Comparison of ENCODE assay signal across 1 cellular context in the genomic region with DNA sequence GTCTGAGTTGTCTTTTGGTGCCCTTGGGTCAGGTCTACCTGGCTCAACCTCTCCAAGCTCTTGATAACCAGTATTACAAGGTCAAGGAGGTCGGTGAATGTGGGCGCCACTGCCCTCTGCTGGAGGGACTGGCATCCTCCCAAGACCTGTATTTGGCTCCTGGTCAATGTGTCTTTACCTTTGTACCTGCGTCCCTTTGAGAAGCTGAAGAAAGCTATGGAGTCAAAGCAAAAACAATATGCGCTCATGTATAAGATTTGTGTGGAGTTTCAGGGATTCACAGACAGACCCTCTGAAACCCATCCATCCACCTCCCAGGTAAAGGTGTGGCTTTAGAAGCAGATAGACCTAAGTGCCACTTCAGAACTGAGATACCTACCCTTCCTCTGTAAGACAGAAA.
A peak's percentile ranks its signal among the peaks of the same experiment; 100 is the strongest.
TF ChIP-seq lines count a peak whose summit lies in the region.

No MANE protein-coding gene starts in this region.

TF ChIP-seq in K562, 482 proteins besides CTCF, POLR2A, EP300 and RAD21 (continued from another document and continues in another):
- TF ChIP-seq, protein P1, sequence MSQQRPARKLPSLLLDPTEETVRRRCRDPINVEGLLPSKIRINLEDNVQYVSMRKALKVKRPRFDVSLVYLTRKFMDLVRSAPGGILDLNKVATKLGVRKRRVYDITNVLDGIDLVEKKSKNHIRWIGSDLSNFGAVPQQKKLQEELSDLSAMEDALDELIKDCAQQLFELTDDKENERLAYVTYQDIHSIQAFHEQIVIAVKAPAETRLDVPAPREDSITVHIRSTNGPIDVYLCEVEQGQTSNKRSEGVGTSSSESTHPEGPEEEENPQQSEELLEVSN (IDR thresholded peaks at IDR 0.05; ENCODE audit: borderline replicate concordance in 1 of 2, extremely low read depth in 1 of 2, insufficient read depth in 1 of 2, insufficient read length in 1 of 2, low read depth in 1 of 2, low read length in 1 of 2, poor library complexity in 1 of 2, severe bottlenecking in 1 of 2), result no peak
- TF ChIP-seq HIVEP1 (CRISPR knock-in tag; IDR thresholded peaks at IDR 0.05) (no peak), ETV5 (CRISPR knock-in tag; IDR thresholded peaks at IDR 0.05; ENCODE audit: low read depth) (no peak), PTRF (tag; IDR thresholded peaks at IDR 0.05) (no peak), MED1 (CRISPR knock-in tag; IDR thresholded peaks at IDR 0.05; ENCODE audit: borderline replicate concordance) (no peak), SOX6 (IDR thresholded peaks at IDR 0.05) (peak; percentile 22; the same call in 1 of the 2 replicates), NCOR1 (IDR thresholded peaks at IDR 0.05) (no peak), PHF21A (IDR thresholded peaks at IDR 0.05; ENCODE audit: borderline replicate concordance, low read depth) (no peak), TBP (optimal IDR thresholded peaks at IDR 0.05; ENCODE audit: low read depth, low read length) (no peak), FOXA1 (IDR thresholded peaks at IDR 0.05; ENCODE audit: borderline replicate concordance) (no peak), NUFIP1 (IDR thresholded peaks at IDR 0.05; ENCODE audit: partially characterized antibody) (no peak), ETV1 (tag; conservative IDR thresholded peaks at IDR 0.05; ENCODE audit: low read depth) (no peak), PURB (CRISPR knock-in tag; IDR thresholded peaks at IDR 0.05; ENCODE audit: low read depth) (no peak), RBM22 (IDR thresholded peaks at IDR 0.05; ENCODE audit: low read depth, low read length, poor library complexity, severe bottlenecking) (no peak), SIX5 (IDR thresholded peaks at IDR 0.05; ENCODE audit: borderline replicate concordance in 1 of 2, insufficient read depth in 1 of 2, low read depth in 1 of 2, low read length in 2 of 2) (no peak), ELF2 (CRISPR knock-in tag; IDR thresholded peaks at IDR 0.05) (no peak), HNRNPH1 (optimal IDR thresholded peaks at IDR 0.05; ENCODE audit: low read depth, low read length) (no peak), CHD1 (IDR thresholded peaks at IDR 0.05; ENCODE audit: low read length) (no peak), HDAC3 (IDR thresholded peaks at IDR 0.05; ENCODE audit: borderline replicate concordance, partially characterized antibody) (no peak), ARNT (IDR thresholded peaks at IDR 0.05) (no peak), SAFB2 (IDR thresholded peaks at IDR 0.05; ENCODE audit: borderline replicate concordance, low read depth, low read length, severe bottlenecking) (no peak), ZNF134 (CRISPR knock-in tag; conservative IDR thresholded peaks at IDR 0.05) (no peak), ZNF12 (CRISPR knock-in tag; IDR thresholded peaks at IDR 0.05) (no peak), ZBTB1 (CRISPR knock-in tag; IDR thresholded peaks at IDR 0.05; ENCODE audit: borderline replicate concordance, low read depth) (no peak), ZSCAN29 (IDR thresholded peaks at IDR 0.05) (no peak), COPS2 (conservative IDR thresholded peaks at IDR 0.05) (no peak), RBFOX2 (IDR thresholded peaks at IDR 0.05; ENCODE audit: low read depth, low read length) (no peak), PTBP1 (IDR thresholded peaks at IDR 0.05; ENCODE audit: low read depth, low read length) (no peak), GTF2E2 (tag; IDR thresholded peaks at IDR 0.05) (no peak), GATAD2A (IDR thresholded peaks at IDR 0.05) (no peak), GABPB2 (CRISPR knock-in tag; conservative IDR thresholded peaks at IDR 0.05) (no peak), FOXK1 (CRISPR knock-in tag; IDR thresholded peaks at IDR 0.05; ENCODE audit: borderline replicate concordance) (0 out of 2 replicates have a peak, but pooled peaks have one; percentile 60), HEY1 (CRISPR knock-in tag; IDR thresholded peaks at IDR 0.05; ENCODE audit: borderline replicate concordance) (no peak)
- TF ChIP-seq, protein P2, sequence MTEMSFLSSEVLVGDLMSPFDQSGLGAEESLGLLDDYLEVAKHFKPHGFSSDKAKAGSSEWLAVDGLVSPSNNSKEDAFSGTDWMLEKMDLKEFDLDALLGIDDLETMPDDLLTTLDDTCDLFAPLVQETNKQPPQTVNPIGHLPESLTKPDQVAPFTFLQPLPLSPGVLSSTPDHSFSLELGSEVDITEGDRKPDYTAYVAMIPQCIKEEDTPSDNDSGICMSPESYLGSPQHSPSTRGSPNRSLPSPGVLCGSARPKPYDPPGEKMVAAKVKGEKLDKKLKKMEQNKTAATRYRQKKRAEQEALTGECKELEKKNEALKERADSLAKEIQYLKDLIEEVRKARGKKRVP (CRISPR knock-in tag; IDR thresholded peaks at IDR 0.05), result no peak
- TF ChIP-seq, protein P3, sequence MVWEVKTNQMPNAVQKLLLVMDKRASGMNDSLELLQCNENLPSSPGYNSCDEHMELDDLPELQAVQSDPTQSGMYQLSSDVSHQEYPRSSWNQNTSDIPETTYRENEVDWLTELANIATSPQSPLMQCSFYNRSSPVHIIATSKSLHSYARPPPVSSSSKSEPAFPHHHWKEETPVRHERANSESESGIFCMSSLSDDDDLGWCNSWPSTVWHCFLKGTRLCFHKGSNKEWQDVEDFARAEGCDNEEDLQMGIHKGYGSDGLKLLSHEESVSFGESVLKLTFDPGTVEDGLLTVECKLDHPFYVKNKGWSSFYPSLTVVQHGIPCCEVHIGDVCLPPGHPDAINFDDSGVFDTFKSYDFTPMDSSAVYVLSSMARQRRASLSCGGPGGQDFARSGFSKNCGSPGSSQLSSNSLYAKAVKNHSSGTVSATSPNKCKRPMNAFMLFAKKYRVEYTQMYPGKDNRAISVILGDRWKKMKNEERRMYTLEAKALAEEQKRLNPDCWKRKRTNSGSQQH (CRISPR knock-in tag; IDR thresholded peaks at IDR 0.05), result no peak
- TF ChIP-seq, protein P4, sequence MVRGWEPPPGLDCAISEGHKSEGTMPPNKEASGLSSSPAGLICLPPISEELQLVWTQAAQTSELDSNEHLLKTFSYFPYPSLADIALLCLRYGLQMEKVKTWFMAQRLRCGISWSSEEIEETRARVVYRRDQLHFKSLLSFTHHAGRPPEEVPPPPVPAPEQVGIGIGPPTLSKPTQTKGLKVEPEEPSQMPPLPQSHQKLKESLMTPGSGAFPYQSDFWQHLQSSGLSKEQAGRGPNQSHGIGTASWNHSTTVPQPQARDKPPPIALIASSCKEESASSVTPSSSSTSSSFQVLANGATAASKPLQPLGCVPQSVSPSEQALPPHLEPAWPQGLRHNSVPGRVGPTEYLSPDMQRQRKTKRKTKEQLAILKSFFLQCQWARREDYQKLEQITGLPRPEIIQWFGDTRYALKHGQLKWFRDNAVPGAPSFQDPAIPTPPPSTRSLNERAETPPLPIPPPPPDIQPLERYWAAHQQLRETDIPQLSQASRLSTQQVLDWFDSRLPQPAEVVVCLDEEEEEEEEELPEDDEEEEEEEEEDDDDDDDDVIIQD (CRISPR knock-in tag; IDR thresholded peaks at IDR 0.05), result no peak
- TF ChIP-seq, protein P5, sequence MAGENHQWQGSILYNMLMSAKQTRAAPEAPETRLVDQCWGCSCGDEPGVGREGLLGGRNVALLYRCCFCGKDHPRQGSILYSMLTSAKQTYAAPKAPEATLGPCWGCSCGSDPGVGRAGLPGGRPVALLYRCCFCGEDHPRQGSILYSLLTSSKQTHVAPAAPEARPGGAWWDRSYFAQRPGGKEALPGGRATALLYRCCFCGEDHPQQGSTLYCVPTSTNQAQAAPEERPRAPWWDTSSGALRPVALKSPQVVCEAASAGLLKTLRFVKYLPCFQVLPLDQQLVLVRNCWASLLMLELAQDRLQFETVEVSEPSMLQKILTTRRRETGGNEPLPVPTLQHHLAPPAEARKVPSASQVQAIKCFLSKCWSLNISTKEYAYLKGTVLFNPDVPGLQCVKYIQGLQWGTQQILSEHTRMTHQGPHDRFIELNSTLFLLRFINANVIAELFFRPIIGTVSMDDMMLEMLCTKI (IDR thresholded peaks at IDR 0.05; ENCODE audit: partially characterized antibody), result no peak
- TF ChIP-seq, protein P6, sequence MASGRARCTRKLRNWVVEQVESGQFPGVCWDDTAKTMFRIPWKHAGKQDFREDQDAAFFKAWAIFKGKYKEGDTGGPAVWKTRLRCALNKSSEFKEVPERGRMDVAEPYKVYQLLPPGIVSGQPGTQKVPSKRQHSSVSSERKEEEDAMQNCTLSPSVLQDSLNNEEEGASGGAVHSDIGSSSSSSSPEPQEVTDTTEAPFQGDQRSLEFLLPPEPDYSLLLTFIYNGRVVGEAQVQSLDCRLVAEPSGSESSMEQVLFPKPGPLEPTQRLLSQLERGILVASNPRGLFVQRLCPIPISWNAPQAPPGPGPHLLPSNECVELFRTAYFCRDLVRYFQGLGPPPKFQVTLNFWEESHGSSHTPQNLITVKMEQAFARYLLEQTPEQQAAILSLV (tag; IDR thresholded peaks at IDR 0.05), result no peak
- TF ChIP-seq, protein P7, sequence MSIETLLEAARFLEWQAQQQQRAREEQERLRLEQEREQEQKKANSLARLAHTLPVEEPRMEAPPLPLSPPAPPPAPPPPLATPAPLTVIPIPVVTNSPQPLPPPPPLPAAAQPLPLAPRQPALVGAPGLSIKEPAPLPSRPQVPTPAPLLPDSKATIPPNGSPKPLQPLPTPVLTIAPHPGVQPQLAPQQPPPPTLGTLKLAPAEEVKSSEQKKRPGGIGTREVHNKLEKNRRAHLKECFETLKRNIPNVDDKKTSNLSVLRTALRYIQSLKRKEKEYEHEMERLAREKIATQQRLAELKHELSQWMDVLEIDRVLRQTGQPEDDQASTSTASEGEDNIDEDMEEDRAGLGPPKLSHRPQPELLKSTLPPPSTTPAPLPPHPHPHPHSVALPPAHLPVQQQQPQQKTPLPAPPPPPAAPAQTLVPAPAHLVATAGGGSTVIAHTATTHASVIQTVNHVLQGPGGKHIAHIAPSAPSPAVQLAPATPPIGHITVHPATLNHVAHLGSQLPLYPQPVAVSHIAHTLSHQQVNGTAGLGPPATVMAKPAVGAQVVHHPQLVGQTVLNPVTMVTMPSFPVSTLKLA (conservative IDR thresholded peaks at IDR 0.05), result no peak
- TF ChIP-seq, protein P8, sequence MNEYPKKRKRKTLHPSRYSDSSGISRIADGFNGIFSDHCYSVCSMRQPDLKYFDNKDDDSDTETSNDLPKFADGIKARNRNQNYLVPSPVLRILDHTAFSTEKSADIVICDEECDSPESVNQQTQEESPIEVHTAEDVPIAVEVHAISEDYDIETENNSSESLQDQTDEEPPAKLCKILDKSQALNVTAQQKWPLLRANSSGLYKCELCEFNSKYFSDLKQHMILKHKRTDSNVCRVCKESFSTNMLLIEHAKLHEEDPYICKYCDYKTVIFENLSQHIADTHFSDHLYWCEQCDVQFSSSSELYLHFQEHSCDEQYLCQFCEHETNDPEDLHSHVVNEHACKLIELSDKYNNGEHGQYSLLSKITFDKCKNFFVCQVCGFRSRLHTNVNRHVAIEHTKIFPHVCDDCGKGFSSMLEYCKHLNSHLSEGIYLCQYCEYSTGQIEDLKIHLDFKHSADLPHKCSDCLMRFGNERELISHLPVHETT (CRISPR knock-in tag; conservative IDR thresholded peaks at IDR 0.05 in 1 of 2, IDR thresholded peaks at IDR 0.05 in 1 of 2), result no peak
- TF ChIP-seq, protein P9, sequence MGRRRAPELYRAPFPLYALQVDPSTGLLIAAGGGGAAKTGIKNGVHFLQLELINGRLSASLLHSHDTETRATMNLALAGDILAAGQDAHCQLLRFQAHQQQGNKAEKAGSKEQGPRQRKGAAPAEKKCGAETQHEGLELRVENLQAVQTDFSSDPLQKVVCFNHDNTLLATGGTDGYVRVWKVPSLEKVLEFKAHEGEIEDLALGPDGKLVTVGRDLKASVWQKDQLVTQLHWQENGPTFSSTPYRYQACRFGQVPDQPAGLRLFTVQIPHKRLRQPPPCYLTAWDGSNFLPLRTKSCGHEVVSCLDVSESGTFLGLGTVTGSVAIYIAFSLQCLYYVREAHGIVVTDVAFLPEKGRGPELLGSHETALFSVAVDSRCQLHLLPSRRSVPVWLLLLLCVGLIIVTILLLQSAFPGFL (CRISPR knock-in tag; IDR thresholded peaks at IDR 0.05), result no peak
- TF ChIP-seq, protein P10, sequence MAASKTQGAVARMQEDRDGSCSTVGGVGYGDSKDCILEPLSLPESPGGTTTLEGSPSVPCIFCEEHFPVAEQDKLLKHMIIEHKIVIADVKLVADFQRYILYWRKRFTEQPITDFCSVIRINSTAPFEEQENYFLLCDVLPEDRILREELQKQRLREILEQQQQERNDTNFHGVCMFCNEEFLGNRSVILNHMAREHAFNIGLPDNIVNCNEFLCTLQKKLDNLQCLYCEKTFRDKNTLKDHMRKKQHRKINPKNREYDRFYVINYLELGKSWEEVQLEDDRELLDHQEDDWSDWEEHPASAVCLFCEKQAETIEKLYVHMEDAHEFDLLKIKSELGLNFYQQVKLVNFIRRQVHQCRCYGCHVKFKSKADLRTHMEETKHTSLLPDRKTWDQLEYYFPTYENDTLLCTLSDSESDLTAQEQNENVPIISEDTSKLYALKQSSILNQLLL (CRISPR knock-in tag; IDR thresholded peaks at IDR 0.05; ENCODE audit: borderline replicate concordance), result no peak
- TF ChIP-seq, protein P11, sequence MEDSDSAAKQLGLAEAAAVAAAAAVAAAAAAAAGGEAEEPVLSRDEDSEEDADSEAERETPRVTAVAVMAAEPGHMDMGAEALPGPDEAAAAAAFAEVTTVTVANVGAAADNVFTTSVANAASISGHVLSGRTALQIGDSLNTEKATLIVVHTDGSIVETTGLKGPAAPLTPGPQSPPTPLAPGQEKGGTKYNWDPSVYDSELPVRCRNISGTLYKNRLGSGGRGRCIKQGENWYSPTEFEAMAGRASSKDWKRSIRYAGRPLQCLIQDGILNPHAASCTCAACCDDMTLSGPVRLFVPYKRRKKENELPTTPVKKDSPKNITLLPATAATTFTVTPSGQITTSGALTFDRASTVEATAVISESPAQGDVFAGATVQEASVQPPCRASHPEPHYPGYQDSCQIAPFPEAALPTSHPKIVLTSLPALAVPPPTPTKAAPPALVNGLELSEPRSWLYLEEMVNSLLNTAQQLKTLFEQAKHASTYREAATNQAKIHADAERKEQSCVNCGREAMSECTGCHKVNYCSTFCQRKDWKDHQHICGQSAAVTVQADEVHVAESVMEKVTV (CRISPR knock-in tag; IDR thresholded peaks at IDR 0.05), result peak; percentile 52; the same call in 1 of the 2 replicates
- TF ChIP-seq, protein P12, sequence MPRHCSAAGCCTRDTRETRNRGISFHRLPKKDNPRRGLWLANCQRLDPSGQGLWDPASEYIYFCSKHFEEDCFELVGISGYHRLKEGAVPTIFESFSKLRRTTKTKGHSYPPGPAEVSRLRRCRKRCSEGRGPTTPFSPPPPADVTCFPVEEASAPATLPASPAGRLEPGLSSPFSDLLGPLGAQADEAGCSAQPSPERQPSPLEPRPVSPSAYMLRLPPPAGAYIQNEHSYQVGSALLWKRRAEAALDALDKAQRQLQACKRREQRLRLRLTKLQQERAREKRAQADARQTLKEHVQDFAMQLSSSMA (CRISPR knock-in tag; IDR thresholded peaks at IDR 0.05), result no peak
- TF ChIP-seq, protein P13, sequence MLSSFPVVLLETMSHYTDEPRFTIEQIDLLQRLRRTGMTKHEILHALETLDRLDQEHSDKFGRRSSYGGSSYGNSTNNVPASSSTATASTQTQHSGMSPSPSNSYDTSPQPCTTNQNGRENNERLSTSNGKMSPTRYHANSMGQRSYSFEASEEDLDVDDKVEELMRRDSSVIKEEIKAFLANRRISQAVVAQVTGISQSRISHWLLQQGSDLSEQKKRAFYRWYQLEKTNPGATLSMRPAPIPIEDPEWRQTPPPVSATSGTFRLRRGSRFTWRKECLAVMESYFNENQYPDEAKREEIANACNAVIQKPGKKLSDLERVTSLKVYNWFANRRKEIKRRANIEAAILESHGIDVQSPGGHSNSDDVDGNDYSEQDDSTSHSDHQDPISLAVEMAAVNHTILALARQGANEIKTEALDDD (IDR thresholded peaks at IDR 0.05), result peak; percentile 91
